32 cellular contexts compared by ENCODE assay signal in the genomic region with DNA sequence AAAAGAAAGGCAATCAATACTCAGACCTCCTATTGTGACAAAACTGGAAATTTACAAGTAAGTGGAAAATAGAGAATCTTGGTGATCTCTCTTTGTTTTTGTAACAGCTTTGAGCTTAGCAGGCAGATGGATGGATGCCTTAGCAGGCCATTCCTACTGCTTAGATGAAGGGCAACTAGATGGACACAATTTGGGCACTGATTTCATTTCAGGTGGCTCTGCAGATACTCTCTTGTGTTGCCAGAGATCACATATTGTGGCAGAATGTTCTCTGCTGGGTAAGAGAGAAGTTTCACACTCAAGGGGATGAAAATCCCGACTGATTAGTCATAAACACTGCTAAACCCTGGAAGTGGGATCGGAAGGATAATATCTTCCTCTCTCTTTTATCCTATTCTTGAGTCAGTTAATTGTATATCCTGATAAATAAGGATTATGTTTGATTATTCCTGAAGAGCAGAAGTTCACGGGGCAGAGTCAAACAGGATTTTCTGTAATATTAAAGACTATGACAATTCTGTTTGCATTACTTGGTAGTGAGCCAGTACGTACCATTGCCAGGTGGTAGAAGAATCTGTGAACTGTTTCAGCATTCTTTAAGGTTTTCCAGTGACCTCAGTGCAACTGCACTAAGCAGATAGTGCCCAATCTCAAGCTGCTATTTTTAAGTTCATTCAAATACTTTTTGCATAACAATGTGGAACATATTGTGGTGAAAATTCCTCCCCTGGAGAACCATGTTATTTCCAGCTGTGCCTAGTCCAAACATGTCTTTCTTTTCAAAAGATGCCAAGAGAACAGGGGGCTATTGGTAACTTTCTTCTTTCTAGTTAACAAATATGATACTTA.
DNase-seq lines count a peak whose midpoint lies in the region; ATAC-seq, FAIRE-seq and TF ChIP-seq lines count a peak whose summit lies in the region.
"Had no signal": no experiment of that assay in that cellular context is flagged by ENCODE, and none has a peak within 500 bp of the region (broad histone marks: within the 10 kb centered on the region; RNA-seq: fewer than 3 reads in every experiment).

No MANE protein-coding gene starts in this region.

- peaks cover 30% of the 10 kb centered on the region for H3K4me1 Mint-ChIP-seq in GM23338
- H3K4me1 Mint-ChIP-seq in astrocyte (ENCODE audit: low read depth, unreplicated experiment), result peaks cover 16% of the 10 kb centered on the region
- H3K4me1 Mint-ChIP-seq: naive thymus-derived CD4-positive, alpha-beta T cell; stimulated activated naive B cell treated with anti-CD40 and anti-IgM and Interleukin-4, amounts not matched to agents 10 μg/mL and 1 μg/mL and 100 μg/mL, for 72 hours had no signal

- no peaks in the 10 kb centered on the region for H3K9me3 Mint-ChIP-seq in GM23338
- H3K9me3 Mint-ChIP-seq in astrocyte (ENCODE audit: unreplicated experiment), result no peaks in the 10 kb centered on the region
- H3K9me3 Mint-ChIP-seq: stimulated activated naive B cell treated with anti-CD40 and anti-IgM and Interleukin-4, amounts not matched to agents 10 μg/mL and 1 μg/mL and 100 μg/mL, for 72 hours had no signal

- H3K4me2 ChIP-seq in GM23338 (peak overlapping the region; percentile 36), astrocyte (ENCODE audit: low read length) (peak overlapping the region; percentile 32)

- H3K9me2 ChIP-seq in GM23338 (ENCODE audit: insufficient read depth), result no peaks in the 10 kb centered on the region

- no peak overlapping the region for H3K4me3 ChIP-seq in GM23338
- no peak overlapping the region for H3K4me3 ChIP-seq in astrocyte (ENCODE audit: insufficient read depth, low read depth, low read length)
- H3K4me3 ChIP-seq in effector memory CD4-positive, alpha-beta T cell (ENCODE audit: insufficient read depth, low read depth, low read length, poor library complexity, severe bottlenecking), result no peak overlapping the region
- H3K4me3 ChIP-seq: psoas muscle, sigmoid colon, upper lobe of left lung had no signal

- H3K79me2 ChIP-seq in GM23338 (replicated peaks; ENCODE audit: insufficient read depth) (no peaks in the 10 kb centered on the region), astrocyte (ENCODE audit: insufficient read depth, low read length) (no peaks in the 10 kb centered on the region)

- no peaks in the 10 kb centered on the region for H3K27me3 ChIP-seq in GM23338 (ENCODE audit: insufficient read depth)
- H3K27me3 ChIP-seq in astrocyte (ENCODE audit: insufficient read depth, low read length), result no peaks in the 10 kb centered on the region
- no peaks in the 10 kb centered on the region for H3K27me3 ChIP-seq in foreskin keratinocyte
- H3K27me3 ChIP-seq in effector memory CD4-positive, alpha-beta T cell (replicated peaks; ENCODE audit: control insufficient read depth, insufficient read depth, low read length, poor library complexity, severe bottlenecking), result no peaks in the 10 kb centered on the region
- H3K27me3 ChIP-seq: brain microvascular endothelial cell, sigmoid colon, upper lobe of left lung had no signal

- peak; percentile 12 for DNase-seq in GM23338 (ENCODE audit: low spot score)
- peak; percentile 14 for DNase-seq in astrocyte (ENCODE audit: low read depth)
- peak; percentile 4 to 63 for DNase-seq in foreskin keratinocyte
- peak; percentile 14 for DNase-seq in pons (ENCODE audit: low spot score)
- no peak for DNase-seq in effector memory CD4-positive, alpha-beta T cell
- no peak for DNase-seq in GM13976 (ENCODE audit: low spot score)
- DNase-seq: activated CD4-positive, alpha-beta memory T cell treated with anti-CD3 and anti-CD28 coated beads for 36 hours; activated CD4-positive, CD25-positive, alpha-beta regulatory T cell treated with anti-CD3 and anti-CD28 coated beads, Interleukin-2, amount 50 U/mL, for 72 hours; activated CD8-positive, alpha-beta memory T cell treated with anti-CD3 and anti-CD28 coated beads, Interleukin-2, amount 50 U/mL, for 4 hours; activated naive CD4-positive, alpha-beta T cell; brain microvascular endothelial cell; GDM1; GOT3; Kasumi-1; MV-4-11; naive thymus-derived CD4-positive, alpha-beta T cell; NCI-H1436 treated with DMSO at 0.1 percent for 48 hours; NCI-H2081 treated with DMSO at 0.1 percent for 48 hours; NCI-H2227 treated with DMSO at 0.1 percent for 48 hours; NCI-H69; nucleus accumbens; psoas muscle; SHP77 treated with DMSO at 0.1 percent for 48 hours; sigmoid colon; stimulated activated naive B cell treated with anti-CD40 and anti-IgM and Interleukin-4, amounts not matched to agents 10 μg/mL and 1 μg/mL and 100 μg/mL, for 72 hours; upper lobe of left lung had no signal

- H3K4me1 ChIP-seq in GM23338 (ENCODE audit: insufficient read depth) (peaks cover 27% of the 10 kb centered on the region), astrocyte (ENCODE audit: insufficient read depth, low read length) (peaks cover 7% of the 10 kb centered on the region), foreskin keratinocyte (no peaks in the 10 kb centered on the region)
- H3K4me1 ChIP-seq in effector memory CD4-positive, alpha-beta T cell (ENCODE audit: control insufficient read depth, insufficient read depth, low read length, poor library complexity, severe bottlenecking), result no peaks in the 10 kb centered on the region
- H3K4me1 ChIP-seq: psoas muscle, sigmoid colon, upper lobe of left lung had no signal

- H3K9ac ChIP-seq in astrocyte (ENCODE audit: low read length), result no peak overlapping the region

- no peak overlapping the region; the same call in 1 of the 2 replicates for H3K27ac Mint-ChIP-seq in GM23338
- H3K27ac Mint-ChIP-seq in astrocyte (ENCODE audit: unreplicated experiment), result no peak overlapping the region
- H3K27ac Mint-ChIP-seq: activated CD4-positive, alpha-beta memory T cell treated with anti-CD3 and anti-CD28 coated beads for 36 hours; mesothelial cell of epicardium; naive thymus-derived CD4-positive, alpha-beta T cell; stimulated activated naive B cell treated with anti-CD40 and anti-IgM and Interleukin-4, amounts not matched to agents 10 μg/mL and 1 μg/mL and 100 μg/mL, for 72 hours had no signal

- no peaks in the 10 kb centered on the region for H3K36me3 Mint-ChIP-seq in GM23338 (ENCODE audit: low read depth)
- no peaks in the 10 kb centered on the region for H3K36me3 Mint-ChIP-seq in astrocyte (ENCODE audit: low read depth, unreplicated experiment)
- H3K36me3 Mint-ChIP-seq: activated CD4-positive, alpha-beta memory T cell treated with anti-CD3 and anti-CD28 coated beads for 36 hours; mesothelial cell of epicardium; naive thymus-derived CD4-positive, alpha-beta T cell; stimulated activated naive B cell treated with anti-CD40 and anti-IgM and Interleukin-4, amounts not matched to agents 10 μg/mL and 1 μg/mL and 100 μg/mL, for 72 hours had no signal

- FAIRE-seq in astrocyte (lab: Jason Lieb, UNC), result no peak
- FAIRE-seq: keratinocyte had no signal

- H3K27me3 Mint-ChIP-seq in GM23338 (ENCODE audit: insufficient read depth, low read depth, poor library complexity) (no peaks in the 10 kb centered on the region), astrocyte (ENCODE audit: low read depth, unreplicated experiment) (no peaks in the 10 kb centered on the region)
- H3K27me3 Mint-ChIP-seq: activated CD4-positive, alpha-beta memory T cell treated with anti-CD3 and anti-CD28 coated beads for 36 hours; naive thymus-derived CD4-positive, alpha-beta T cell; stimulated activated naive B cell treated with anti-CD40 and anti-IgM and Interleukin-4, amounts not matched to agents 10 μg/mL and 1 μg/mL and 100 μg/mL, for 72 hours had no signal

- H3K27ac ChIP-seq in GM23338 (ENCODE audit: low read depth) (peak overlapping the region; percentile 26; the same call in 1 of the 2 replicates), astrocyte (ENCODE audit: low read depth, low read length) (peak overlapping the region; percentile 14), foreskin keratinocyte (no peak overlapping the region)
- H3K27ac ChIP-seq in effector memory CD4-positive, alpha-beta T cell (ENCODE audit: insufficient read depth, low read length, poor library complexity, severe bottlenecking), result no peak overlapping the region
- H3K27ac ChIP-seq: brain microvascular endothelial cell, epithelial cell of prostate, psoas muscle, sigmoid colon, upper lobe of left lung had no signal

- H3K4me3 Mint-ChIP-seq in GM23338 (no peak overlapping the region), astrocyte (ENCODE audit: unreplicated experiment) (no peak overlapping the region)
- H3K4me3 Mint-ChIP-seq: activated CD4-positive, alpha-beta memory T cell treated with anti-CD3 and anti-CD28 coated beads for 36 hours; mesothelial cell of epicardium; naive thymus-derived CD4-positive, alpha-beta T cell; stimulated activated naive B cell treated with anti-CD40 and anti-IgM and Interleukin-4, amounts not matched to agents 10 μg/mL and 1 μg/mL and 100 μg/mL, for 72 hours had no signal

- no peak for TF ChIP-seq CTCF in GM23338 (conservative IDR thresholded peaks at IDR 0.05; ENCODE audit: low read depth in 2 of 2)
- no peak for TF ChIP-seq CTCF in astrocyte (IDR thresholded peaks at IDR 0.05; ENCODE audit: insufficient read depth, low read depth, low read length)
- TF ChIP-seq CTCF in foreskin keratinocyte (conservative IDR thresholded peaks at IDR 0.05), result no peak
- TF ChIP-seq CTCF in GM13976 (IDR thresholded peaks at IDR 0.05; ENCODE audit: borderline replicate concordance, control extremely low read depth, extremely low read depth, insufficient read depth, missing control alignments), result no peak

- H2AFZ ChIP-seq in GM23338, result peak overlapping the region; percentile 23; the same call in 1 of the 2 replicates
- peak overlapping the region; percentile 5 for H2AFZ ChIP-seq in astrocyte (ENCODE audit: low read depth, low read length)

- in situ Hi-C loops in GM13976 (cut with MboI; ENCODE audit: low sequenced_read_pairs, unreplicated experiment), result no loop called here

- no peaks in the 10 kb centered on the region for H3F3A ChIP-seq in GM23338 (replicated peaks; ENCODE audit: low read depth)

- ATAC-seq in GM23338, result peak; percentile 57
- ATAC-seq in foreskin keratinocyte, result no peak
- no peak for ATAC-seq in HG03196 (IDR thresholded peaks at IDR 0.05; ENCODE audit: unreplicated experiment)
- ATAC-seq in GM21529 (IDR thresholded peaks at IDR 0.05; ENCODE audit: unreplicated experiment), result no peak
- ATAC-seq: naive thymus-derived CD4-positive, alpha-beta T cell; Panc1; psoas muscle; stimulated activated naive B cell treated with anti-CD40 and anti-IgM and Interleukin-4, amounts not matched to agents 10 μg/mL and 1 μg/mL and 100 μg/mL, for 72 hours had no signal

- H3K9me3 ChIP-seq in astrocyte (ENCODE audit: insufficient read depth, low read depth, low read length), result no peaks in the 10 kb centered on the region
- H3K9me3 ChIP-seq in effector memory CD4-positive, alpha-beta T cell (ENCODE audit: control insufficient read depth, low read length), result no peaks in the 10 kb centered on the region
- H3K9me3 ChIP-seq: psoas muscle, upper lobe of left lung had no signal

- no peaks in the 10 kb centered on the region for H3K36me3 ChIP-seq in GM23338 (ENCODE audit: insufficient read depth)
- no peaks in the 10 kb centered on the region for H3K36me3 ChIP-seq in astrocyte (ENCODE audit: insufficient read depth, low read length)
- no peaks in the 10 kb centered on the region for H3K36me3 ChIP-seq in effector memory CD4-positive, alpha-beta T cell (ENCODE audit: control insufficient read depth, insufficient read depth, low read length)
- H3K36me3 ChIP-seq: brain microvascular endothelial cell, sigmoid colon, upper lobe of left lung had no signal

- H4K20me1 ChIP-seq in GM23338 (replicated peaks; ENCODE audit: insufficient read depth) (no peaks in the 10 kb centered on the region), astrocyte (ENCODE audit: insufficient read depth, low read length) (no peaks in the 10 kb centered on the region)

Comparison
In these comparisons a context has a peak if more than half of its experiments do, and no peak if none do; other contexts are left out.
1. DNase-seq: peak in GM23338 (single experiment), astrocyte (single experiment), foreskin keratinocyte (2 of 2) and pons (single experiment); none in effector memory CD4-positive, alpha-beta T cell (0 of 3) and GM13976 (single experiment).
2. H3K27ac ChIP-seq: peak in GM23338 (single experiment) and astrocyte (single experiment); none in foreskin keratinocyte (single experiment) and effector memory CD4-positive, alpha-beta T cell (single experiment).